ENCODE assay signal across 8 cellular contexts in genomic region chr13:48653074-48654054, GRCh38. TPM values are rescaled to one million over a fixed set of nuclear protein-coding genes. Genes with fewer than 3 reads are reported as not detected.
A peak's percentile ranks its signal among the peaks of the same experiment; 100 is the strongest.
DNase-seq lines count a peak whose midpoint lies in the region; ATAC-seq, FAIRE-seq and TF ChIP-seq lines count a peak whose summit lies in the region.

A gene with protein sequence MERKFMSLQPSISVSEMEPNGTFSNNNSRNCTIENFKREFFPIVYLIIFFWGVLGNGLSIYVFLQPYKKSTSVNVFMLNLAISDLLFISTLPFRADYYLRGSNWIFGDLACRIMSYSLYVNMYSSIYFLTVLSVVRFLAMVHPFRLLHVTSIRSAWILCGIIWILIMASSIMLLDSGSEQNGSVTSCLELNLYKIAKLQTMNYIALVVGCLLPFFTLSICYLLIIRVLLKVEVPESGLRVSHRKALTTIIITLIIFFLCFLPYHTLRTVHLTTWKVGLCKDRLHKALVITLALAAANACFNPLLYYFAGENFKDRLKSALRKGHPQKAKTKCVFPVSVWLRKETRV (plus strand): TSS chr13:48653929. CDS start chr13:48706818, 52,889 bp downstream.

- no peaks in the 10 kb centered on the region for H3K79me2 ChIP-seq in HepG2 (ENCODE audit: insufficient read depth, low read length)

- H3K9ac ChIP-seq in HepG2 (ENCODE audit: insufficient read depth, low read depth, low read length) = no peak within 1 kb of the TSS

- POLR2A ChIA-PET in activated naive CD8-positive, alpha-beta T cell treated with anti-CD3 and anti-CD28 coated beads, Interleukin-2, amount 10 ng/mL, durations not matched to agents 7 days and 5 days (lab: Charles Lee) = interaction anchor here (0.5 to 1.1 kb wide), 5 partner anchors 11 to 616 kb away, joined by 3 read pairs; partner anchors contain the start of genes NUDT15 and RCBTB2
- POLR2A ChIA-PET in HepG2 (lab: Yijun Ruan, JAX) = no interaction called here

- H3K4me3 ChIP-seq in Jurkat, Clone E6-1 (ENCODE audit: low read length) = no peak within 1 kb of the TSS
- H3K4me3 ChIP-seq in HepG2 (replicated peaks in 1 of 3; ENCODE audit: insufficient read depth in 1 of 3, low read depth in 2 of 3, low read length in 3 of 3) (no peak within 1 kb of the TSS), vagina (no peak within 1 kb of the TSS)

- no peaks in the 10 kb centered on the region for H4K20me1 ChIP-seq in HepG2 (ENCODE audit: insufficient read depth, low read length)

- peaks cover 26% of the 10 kb centered on the region for H3K4me1 Mint-ChIP-seq in activated naive CD8-positive, alpha-beta T cell treated with anti-CD3 and anti-CD28 coated beads, Interleukin-2, amount 10 ng/mL, durations not matched to agents 7 days and 5 days
- H3K4me1 Mint-ChIP-seq in Calu3 (ENCODE audit: low read depth, unreplicated experiment) = peaks cover 25% of the 10 kb centered on the region

- no peaks in the 10 kb centered on the region for H3K27me3 ChIP-seq in HepG2 (ENCODE audit: control insufficient read depth in 1 of 2, insufficient read depth in 2 of 2, low read length in 2 of 2)
- H3K27me3 ChIP-seq in vagina = no peaks in the 10 kb centered on the region

- TF ChIP-seq POLR2A in HepG2 (IDR thresholded peaks at IDR 0.05; ENCODE audit: insufficient read depth in 1 of 2, low read depth in 2 of 2, low read length in 2 of 2) (no peak), vagina (IDR thresholded peaks at IDR 0.05) (no peak)

- H3K27ac ChIP-seq in HepG2 (ENCODE audit: extremely low read length, insufficient read depth, low read length) = no peak within 1 kb of the TSS
- H3K27ac ChIP-seq in vagina = no peak within 1 kb of the TSS

- CTCF ChIA-PET in HepG2 (lab: Yijun Ruan, JAX; ENCODE audit: low intra/inter-chr PET ratio, low total read pairs) (no interaction called here), Calu3 (lab: Charles Lee) (no interaction called here)

- H2AFZ ChIP-seq in HepG2 (ENCODE audit: low read length) = no peak within 1 kb of the TSS

- peak within 1 kb of the TSS; percentile 88 for H3K4me3 Mint-ChIP-seq in activated naive CD8-positive, alpha-beta T cell treated with anti-CD3 and anti-CD28 coated beads, Interleukin-2, amount 10 ng/mL, durations not matched to agents 7 days and 5 days
- H3K4me3 Mint-ChIP-seq in Calu3 (ENCODE audit: low read depth, unreplicated experiment) = no peak within 1 kb of the TSS

- H3K9me3 ChIP-seq in HepG2 (ENCODE audit: low read length) (no peaks in the 10 kb centered on the region), vagina (no peaks in the 10 kb centered on the region)

- ATAC-seq in activated naive CD8-positive, alpha-beta T cell treated with anti-CD3 and anti-CD28 coated beads, Interleukin-2, amount 10 ng/mL, durations not matched to agents 7 days and 5 days (ENCODE audit: low read depth) = peak; percentile 88
- no peak for ATAC-seq in HepG2

- TF ChIP-seq CTCF in HepG2 (CRISPR knock-in tag; IDR thresholded peaks at IDR 0.05) (no peak), Calu3 (IDR thresholded peaks at IDR 0.05; ENCODE audit: unreplicated experiment) (no peak), vagina (IDR thresholded peaks at IDR 0.05) (no peak)

- H3K9me3 Mint-ChIP-seq in activated naive CD8-positive, alpha-beta T cell treated with anti-CD3 and anti-CD28 coated beads, Interleukin-2, amount 10 ng/mL, durations not matched to agents 7 days and 5 days = no peaks in the 10 kb centered on the region
- H3K9me3 Mint-ChIP-seq in Calu3 (ENCODE audit: low read depth, unreplicated experiment) = no peaks in the 10 kb centered on the region

- H3K27ac Mint-ChIP-seq in activated naive CD8-positive, alpha-beta T cell treated with anti-CD3 and anti-CD28 coated beads, Interleukin-2, amount 10 ng/mL, durations not matched to agents 7 days and 5 days = peak within 1 kb of the TSS; percentile 90
- H3K27ac Mint-ChIP-seq in Calu3 (ENCODE audit: unreplicated experiment) = no peak within 1 kb of the TSS

- no peak for TF ChIP-seq RAD21 in HepG2 (CRISPR knock-in tag; IDR thresholded peaks at IDR 0.05)

- H3K36me3 ChIP-seq in HepG2 (replicated peaks in 1 of 2; ENCODE audit: control insufficient read depth in 1 of 2, insufficient read depth in 2 of 2, low read length in 2 of 2) = no peaks in the 10 kb centered on the region
- H3K36me3 ChIP-seq in vagina = no peaks in the 10 kb centered on the region

- H3K36me3 Mint-ChIP-seq in activated naive CD8-positive, alpha-beta T cell treated with anti-CD3 and anti-CD28 coated beads, Interleukin-2, amount 10 ng/mL, durations not matched to agents 7 days and 5 days = peaks cover 5% of the 10 kb centered on the region
- no peaks in the 10 kb centered on the region for H3K36me3 Mint-ChIP-seq in Calu3 (ENCODE audit: insufficient read depth, unreplicated experiment)

- intact Hi-C loops in HepG2 (cut with micrococcal nuclease; ENCODE audit: unreplicated experiment) (no loop called here), Calu3 (cut with micrococcal nuclease; ENCODE audit: unreplicated experiment) (loop anchor here (5.0 kb wide), 1 partner anchor 114 kb away; no protein-coding TSS in a partner anchor), vagina (cut with DNase I) (no loop called here)

- H3K27me3 Mint-ChIP-seq in activated naive CD8-positive, alpha-beta T cell treated with anti-CD3 and anti-CD28 coated beads, Interleukin-2, amount 10 ng/mL, durations not matched to agents 7 days and 5 days = no peaks in the 10 kb centered on the region
- H3K27me3 Mint-ChIP-seq in Calu3 (ENCODE audit: unreplicated experiment) = no peaks in the 10 kb centered on the region

- BruUV-seq in HepG2 (replicated peaks; lab: Mats Ljungman, UMichigan) (no TSS peak), Calu3 (replicated peaks; lab: Mats Ljungman, UMichigan) (no TSS peak)

- peak; percentile 10 for DNase-seq in stimulated activated CD4-positive, alpha-beta T cell treated with anti-CD3 and anti-CD28 coated beads, Interleukin-4, amount 100 ng/mL, for 24 hours
- no peak for DNase-seq in stimulated activated CD4-positive, alpha-beta T cell treated with anti-CD3 and anti-CD28 coated beads, Interleukin-2, amount 100 ng/mL, for 24 hours
- peak; percentile 33 for DNase-seq in Jurkat, Clone E6-1 (ENCODE audit: low read depth, low spot score)
- no peak for DNase-seq in activated naive CD8-positive, alpha-beta T cell treated with anti-CD3 and anti-CD28 coated beads, Interleukin-2, amount 10 ng/mL, durations not matched to agents 7 days and 5 days
- DNase-seq in HepG2 (ENCODE audit: low spot score) (no peak), Calu3 (no peak), vagina (ENCODE audit: extremely low spot score in 2 of 2) (no peak)
- DNase-seq in activated effector memory CD4-positive, alpha-beta T cell treated with Interleukin-2 at 50 U/mL for 16 hours = no peak

- TF ChIP-seq EP300 in HepG2 (IDR thresholded peaks at IDR 0.05; ENCODE audit: low read depth in 2 of 2, low read length in 2 of 2) (no peak), HepG2 (CRISPR knock-in tag; IDR thresholded peaks at IDR 0.05; ENCODE audit: borderline replicate concordance) (no peak)

- H3K4me2 ChIP-seq in HepG2 (ENCODE audit: low read depth, low read length) = no peak within 1 kb of the TSS

- H3K4me1 ChIP-seq in HepG2 (ENCODE audit: insufficient read depth, low read length) = peaks cover 15% of the 10 kb centered on the region
- H3K4me1 ChIP-seq in vagina = peaks cover 15% of the 10 kb centered on the region

- FAIRE-seq in HepG2 (lab: Jason Lieb, UNC) = no peak

- WGBS in HepG2 (ENCODE audit: low lambda C conversion rate) = 8% methylated on average over 3 of the region's 3 CpGs

- in situ Hi-C loops in HepG2 (cut with HindIII; ENCODE audit: extremely low pct_ligation_motif_present, low pct_unique_long_range_greater_than_20kb) = no loop called here

TF ChIP-seq in HepG2, 621 proteins besides CTCF, POLR2A, EP300 and RAD21:
- TF ChIP-seq RFX1 (IDR thresholded peaks at IDR 0.05) (peak; percentile 54; the same call in 1 of the 2 replicates), RFXANK (CRISPR knock-in tag; IDR thresholded peaks at IDR 0.05) (no peak), EED (CRISPR knock-in tag; IDR thresholded peaks at IDR 0.05) (no peak)

RNA-seq across cellular contexts. Expression of the gene that starts here (rescaled TPM):
- polyA plus RNA-seq in Jurkat, Clone E6-1 (2012; ENCODE audit: insufficient read depth, insufficient read length) = not detected
- total RNA-seq in activated naive CD8-positive, alpha-beta T cell treated with anti-CD3 and anti-CD28 coated beads, Interleukin-2, amount 10 ng/mL, durations not matched to agents 7 days and 5 days = 1 to 10 TPM; 4.3 to 5.3 TPM
- total RNA-seq in HepG2 (2016; rRNA removed; fragmentation: Illumina TruSeq; extraction: Trizol) = not detected in 2 replicates
- total RNA-seq in HepG2 (2016; cell fraction: cytosol; rRNA removed; fragmentation: Illumina TruSeq; extraction: Trizol; ENCODE audit: low read depth) = not detected in 2 replicates
- total RNA-seq in HepG2 (2016; cell fraction: insoluble cytoplasmic fraction; rRNA removed; fragmentation: Illumina TruSeq; extraction: Trizol) = not detected in 2 replicates
- not detected in 2 replicates for total RNA-seq in HepG2 (2016; cell fraction: membrane; rRNA removed; fragmentation: Illumina TruSeq; extraction: Trizol)
- not detected in 2 replicates for total RNA-seq in HepG2 (2016; cell fraction: nucleus; rRNA removed; fragmentation: Illumina TruSeq; extraction: Trizol)
- not detected in 2 replicates for polyA plus RNA-seq in HepG2 (2011; rRNA removed)
- not detected in 2 replicates for polyA plus RNA-seq in HepG2 (2011; cell fraction: cytosol; rRNA removed)
- polyA plus RNA-seq in HepG2 (2011; cell fraction: nucleus; rRNA removed) = not detected in 2 replicates
- polyA plus RNA-seq in HepG2 (2012) = not detected in 2 replicates
- polyA plus RNA-seq in HepG2 (2016; cell fraction: cytosol; fragmentation: Illumina TruSeq; extraction: Trizol; ENCODE audit: low read depth) = not detected in 2 replicates
- polyA plus RNA-seq in HepG2 (2016; cell fraction: insoluble cytoplasmic fraction; fragmentation: Illumina TruSeq; extraction: Trizol; ENCODE audit: low read depth) = not detected in 2 replicates
- not detected in 2 replicates for polyA plus RNA-seq in HepG2 (2016; cell fraction: membrane; fragmentation: Illumina TruSeq; extraction: Trizol; ENCODE audit: low read depth)
- polyA plus RNA-seq in HepG2 (2016; cell fraction: nucleus; fragmentation: Illumina TruSeq; extraction: Trizol; ENCODE audit: insufficient read depth, low read depth) = not detected in 2 replicates
- not detected in 2 replicates for polyA minus RNA-seq in HepG2 (2011; rRNA and poly(A)+ RNA removed; ENCODE audit: low replicate concordance)
- not detected in 2 replicates for polyA minus RNA-seq in HepG2 (2011; cell fraction: cytosol; rRNA and poly(A)+ RNA removed)
- not detected in 2 replicates for polyA minus RNA-seq in HepG2 (2011; cell fraction: nucleus; rRNA and poly(A)+ RNA removed)
- not detected in 2 replicates for total RNA-seq in Calu3 (2022)
- 0.49 TPM for total RNA-seq in vagina

Comparison
In these comparisons a context has a peak if more than half of its experiments do, and no peak if none do; other contexts are left out.
1. DNase-seq: peak in stimulated activated CD4-positive, alpha-beta T cell treated with anti-CD3 and anti-CD28 coated beads, Interleukin-4, amount 100 ng/mL, for 24 hours (single experiment) and Jurkat, Clone E6-1 (single experiment); none in stimulated activated CD4-positive, alpha-beta T cell treated with anti-CD3 and anti-CD28 coated beads, Interleukin-2, amount 100 ng/mL, for 24 hours (0 of 2), activated naive CD8-positive, alpha-beta T cell treated with anti-CD3 and anti-CD28 coated beads, Interleukin-2, amount 10 ng/mL, durations not matched to agents 7 days and 5 days (single experiment), HepG2 (single experiment), Calu3 (single experiment), vagina (0 of 2) and activated effector memory CD4-positive, alpha-beta T cell treated with Interleukin-2 at 50 U/mL for 16 hours (single experiment).